In the genomic region with DNA sequence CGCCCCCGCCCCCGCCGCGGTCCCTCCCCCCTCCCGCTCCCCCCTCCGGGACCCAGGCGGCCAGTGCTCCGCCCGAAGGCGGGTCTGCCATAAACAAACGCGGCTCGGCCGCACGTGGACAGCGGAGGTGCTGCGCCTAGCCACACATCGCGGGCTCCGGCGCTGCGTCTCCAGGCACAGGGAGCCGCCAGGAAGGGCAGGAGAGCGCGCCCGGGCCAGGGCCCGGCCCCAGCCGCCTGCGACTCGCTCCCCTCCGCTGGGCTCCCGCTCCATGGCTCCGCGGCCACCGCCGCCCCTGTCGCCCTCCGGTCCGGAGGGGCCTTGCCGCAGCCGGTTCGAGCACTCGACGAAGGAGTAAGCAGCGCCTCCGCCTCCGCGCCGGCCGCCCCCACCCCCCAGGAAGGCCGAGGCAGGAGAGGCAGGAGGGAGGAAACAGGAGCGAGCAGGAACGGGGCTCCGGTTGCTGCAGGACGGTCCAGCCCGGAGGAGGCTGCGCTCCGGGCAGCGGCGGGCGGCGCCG, we compare ENCODE assay signal across 9 cellular contexts. TPM values are rescaled to one million over a fixed set of nuclear protein-coding genes. Genes with fewer than 3 reads are reported as not detected.
DNase-seq lines count a peak whose midpoint lies in the region; ATAC-seq and TF ChIP-seq lines count a peak whose summit lies in the region.
"Had no signal": no experiment of that assay in that cellular context is flagged by ENCODE, and none has a peak within 500 bp of the region (broad histone marks: within the 10 kb centered on the region; RNA-seq: fewer than 3 reads in every experiment).

A gene with protein sequence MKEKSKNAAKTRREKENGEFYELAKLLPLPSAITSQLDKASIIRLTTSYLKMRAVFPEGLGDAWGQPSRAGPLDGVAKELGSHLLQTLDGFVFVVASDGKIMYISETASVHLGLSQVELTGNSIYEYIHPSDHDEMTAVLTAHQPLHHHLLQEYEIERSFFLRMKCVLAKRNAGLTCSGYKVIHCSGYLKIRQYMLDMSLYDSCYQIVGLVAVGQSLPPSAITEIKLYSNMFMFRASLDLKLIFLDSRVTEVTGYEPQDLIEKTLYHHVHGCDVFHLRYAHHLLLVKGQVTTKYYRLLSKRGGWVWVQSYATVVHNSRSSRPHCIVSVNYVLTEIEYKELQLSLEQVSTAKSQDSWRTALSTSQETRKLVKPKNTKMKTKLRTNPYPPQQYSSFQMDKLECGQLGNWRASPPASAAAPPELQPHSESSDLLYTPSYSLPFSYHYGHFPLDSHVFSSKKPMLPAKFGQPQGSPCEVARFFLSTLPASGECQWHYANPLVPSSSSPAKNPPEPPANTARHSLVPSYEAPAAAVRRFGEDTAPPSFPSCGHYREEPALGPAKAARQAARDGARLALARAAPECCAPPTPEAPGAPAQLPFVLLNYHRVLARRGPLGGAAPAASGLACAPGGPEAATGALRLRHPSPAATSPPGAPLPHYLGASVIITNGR (plus strand): TSS at position 90 of the 520 bp plus-strand sequence. CDS start 632 bp downstream, outside the sequence.

- H3K36me3 Mint-ChIP-seq in brain, result no peaks in the 10 kb centered on the region

- TF ChIP-seq CTCF in brain (conservative IDR thresholded peaks at IDR 0.05), result no peak

- no peak for ATAC-seq in GM19452 (IDR thresholded peaks at IDR 0.05; ENCODE audit: unreplicated experiment)

- intact Hi-C loops in posterior vena cava (cut with DNase I), result loop anchor here in 1 of 2 donors (10.0 kb wide), 1 partner anchor 94 kb away; no protein-coding TSS in a partner anchor

- DNase-seq in EH (ENCODE audit: low read depth) (peak; percentile 27), LoVo (ENCODE audit: low spot score) (peak; percentile 82), mesenteric fat pad (ENCODE audit: low spot score) (peak; percentile 86), posterior vena cava (ENCODE audit: low spot score) (no peak), OCI-M2 (lab: John Stamatoyannopoulos, UW; ENCODE audit: unreplicated experiment) (no peak), amniotic stem cell (lab: John Stamatoyannopoulos, UW) (no peak)

- peak within 1 kb of the TSS in 4 of 5 experiments; percentile 65 to 88 (median 76) for H3K4me3 Mint-ChIP-seq in brain

- H3K27ac Mint-ChIP-seq in brain, result no peak within 1 kb of the TSS

- peaks cover 96% of the 10 kb centered on the region for H3K27me3 Mint-ChIP-seq in brain

- peaks cover 0 to 5% (median 2%) of the 10 kb centered on the region in 5 experiments for H3K9me3 Mint-ChIP-seq in brain

- peaks cover 13% of the 10 kb centered on the region for H3K4me1 Mint-ChIP-seq in brain

RNA-seq across cellular contexts. Expression of the gene that starts here (rescaled TPM):
- 0.34 TPM for polyA plus RNA-seq in brain (ENCODE audit: insufficient read depth, low read depth, low replicate concordance)
- total RNA-seq in mesenteric fat pad (not detected), posterior vena cava (not detected)
- total RNA-seq: mononuclear cell had no signal

Comparison
In these comparisons a context has a peak if more than half of its experiments do, and no peak if none do; other contexts are left out.
1. Peak in DNase-seq in mesenteric fat pad; RNA of the gene not detected or under 1 TPM.
2. DNase-seq: peak in EH (single experiment) and LoVo (single experiment); none in posterior vena cava (single experiment), OCI-M2 (single experiment) and amniotic stem cell (single experiment).